ENCODE assay signal across 7 cellular contexts in the genomic region with DNA sequence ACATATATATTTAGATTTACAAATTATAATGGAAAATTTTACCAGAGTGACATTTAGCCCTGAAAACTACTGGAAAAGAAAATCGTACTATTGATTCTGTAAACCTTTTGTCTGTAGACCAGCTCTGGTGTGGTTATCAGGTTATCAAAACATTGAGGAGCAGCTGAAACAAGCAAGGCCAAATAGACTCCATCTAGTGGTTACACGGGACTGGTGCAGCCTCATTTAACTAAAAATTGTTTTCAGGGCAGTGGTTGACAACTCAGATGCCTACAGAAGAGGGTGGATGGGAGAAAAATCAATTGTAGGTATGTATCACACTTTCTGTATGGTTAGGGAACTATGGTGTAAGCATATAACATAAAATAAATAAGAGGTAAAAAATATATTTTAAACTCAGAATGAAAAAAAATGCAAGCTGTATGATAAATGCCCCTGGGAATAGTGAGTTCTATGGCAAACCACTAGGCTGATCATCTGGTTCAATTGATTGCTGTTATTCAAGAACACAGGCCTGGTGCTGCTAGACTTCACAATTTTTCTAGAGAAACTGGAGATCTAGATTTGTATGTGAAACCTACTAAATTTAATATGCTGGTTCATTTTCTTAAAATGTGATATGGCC. TPM values are rescaled to one million over a fixed set of nuclear protein-coding genes. Genes with fewer than 3 reads are reported as not detected.
A peak's percentile ranks its signal among the peaks of the same experiment; 100 is the strongest.
DNase-seq lines count a peak whose midpoint lies in the region; FAIRE-seq and TF ChIP-seq lines count a peak whose summit lies in the region.

No MANE protein-coding gene starts in this region.

- no peaks in the 10 kb centered on the region for H3K79me1 ChIP-seq in neuronal stem cell (ENCODE audit: low read depth, low read length)

- no peak overlapping the region for H2AK5ac ChIP-seq in neuronal stem cell (ENCODE audit: low read depth, low read length)

- H3K36me3 ChIP-seq in HEK293 (ENCODE audit: control insufficient read depth in 2 of 2, insufficient read depth in 1 of 2, low read length in 2 of 2) (no peaks in the 10 kb centered on the region), esophagus squamous epithelium (no peaks in the 10 kb centered on the region), neuronal stem cell (replicated peaks in 1 of 2; ENCODE audit: control insufficient read depth in 2 of 2, insufficient read depth in 2 of 2, low read length in 2 of 2) (no peaks in the 10 kb centered on the region)

- H3K4me3 ChIP-seq in HEK293 (ENCODE audit: low read depth, low read length) (no peak overlapping the region), LNCaP clone FGC (ENCODE audit: low read depth, low read length) (no peak overlapping the region), esophagus squamous epithelium (no peak overlapping the region), neuronal stem cell (ENCODE audit: low read length in 2 of 2) (no peak overlapping the region)

- DNase-seq in GM13976 (ENCODE audit: low spot score) (peak; percentile 40), LNCaP clone FGC (ENCODE audit: low read depth) (peak; percentile 35), RCC 7860 (ENCODE audit: low spot score) (peak; percentile 11), esophagus squamous epithelium (lab: John Stamatoyannopoulos, UW) (no peak), neuronal stem cell (ENCODE audit: low spot score) (peak; percentile 8)
- no peak for DNase-seq in NK-92 treated with Interleukin-12 subunit alpha and Interleukin-12 subunit beta, amount 100 ng/mL, for 24 hours (lab: John Stamatoyannopoulos, UW)

- H3K14ac ChIP-seq in neuronal stem cell (ENCODE audit: low read length), result no peak overlapping the region

- H3K9me3 ChIP-seq in HEK293 (ENCODE audit: control insufficient read depth, insufficient read depth, low read depth, low read length), result no peaks in the 10 kb centered on the region
- H3K9me3 ChIP-seq in esophagus squamous epithelium, result no peaks in the 10 kb centered on the region
- no peaks in the 10 kb centered on the region for H3K9me3 ChIP-seq in neuronal stem cell (replicated peaks in 1 of 2; ENCODE audit: control insufficient read depth in 2 of 2, insufficient read depth in 1 of 2, low read depth in 1 of 2, low read length in 2 of 2)

- no peak overlapping the region for H3K9ac ChIP-seq in neuronal stem cell (ENCODE audit: low read depth, low read length, poor library complexity)

- no peaks in the 10 kb centered on the region for H3K27me3 ChIP-seq in esophagus squamous epithelium
- H3K27me3 ChIP-seq in neuronal stem cell (ENCODE audit: control insufficient read depth in 3 of 3, insufficient read depth in 3 of 3, low read depth in 1 of 3, low read length in 3 of 3), result no peaks in the 10 kb centered on the region

- CTCF ChIA-PET in HEK293 (lab: Yijun Ruan, JAX), result interaction anchor here (0.5 to 1.9 kb wide), 17 partner anchors 9 to 1721 kb away, joined by 3 to 12 read pairs (median 4); no protein-coding TSS in a partner anchor

- in situ Hi-C loops in GM13976 (cut with MboI; ENCODE audit: low sequenced_read_pairs, unreplicated experiment), result no loop called here

- WGBS in esophagus squamous epithelium, 2 donors, result 10 to 15% methylated on average over 2 of the region's 2 CpGs
- WGBS in neuronal stem cell (ENCODE audit: extremely low coverage in 2 of 2, insufficient read length in 2 of 2, insufficient replicate concordance in 1 of 2), 2 donors, result no CpG with 5 or more reads among the region's 2 CpGs

- no peak overlapping the region for H4K91ac ChIP-seq in neuronal stem cell (ENCODE audit: low read depth, low read length, poor library complexity)

- no peak overlapping the region for H3K4me2 ChIP-seq in neuronal stem cell (ENCODE audit: insufficient read depth, low read length, poor library complexity, severe bottlenecking)

- no peak overlapping the region for H2BK120ac ChIP-seq in neuronal stem cell (ENCODE audit: low read depth, low read length)

- H3K18ac ChIP-seq in neuronal stem cell (ENCODE audit: low read length), result no peak overlapping the region

- TF ChIP-seq POLR2A in esophagus squamous epithelium (IDR thresholded peaks at IDR 0.05), result no peak

- H3K27ac ChIP-seq in HEK293 (ENCODE audit: extremely low read depth, low read depth, low read length), result no peak overlapping the region
- H3K27ac ChIP-seq in esophagus squamous epithelium, result no peak overlapping the region
- no peak overlapping the region for H3K27ac ChIP-seq in neuronal stem cell (replicated peaks; ENCODE audit: low read length)

- POLR2A ChIA-PET in HEK293 (lab: Yijun Ruan, JAX), result no interaction called here

- peak; percentile 76 for TF ChIP-seq CTCF in GM13976 (IDR thresholded peaks at IDR 0.05; ENCODE audit: borderline replicate concordance, control extremely low read depth, extremely low read depth, insufficient read depth, missing control alignments)
- peak; percentile 27; the same call in 1 of the 2 replicates for TF ChIP-seq CTCF in HEK293 (tag by site-specific recombination; IDR thresholded peaks at IDR 0.05)
- peak; percentile 88 for TF ChIP-seq CTCF in LNCaP clone FGC (IDR thresholded peaks at IDR 0.05; ENCODE audit: control insufficient read depth, extremely low read depth, insufficient read depth)
- peak in 5 of 6 experiments; percentile 35 to 56 (median 47) for TF ChIP-seq CTCF in esophagus squamous epithelium (IDR thresholded peaks at IDR 0.05)

- H3K4ac ChIP-seq in neuronal stem cell (ENCODE audit: low read length), result no peak overlapping the region

- no peak overlapping the region for H2BK12ac ChIP-seq in neuronal stem cell (ENCODE audit: low read length)

- H2AFZ ChIP-seq in neuronal stem cell (ENCODE audit: low read length), result no peak overlapping the region

- no peak overlapping the region for H4K8ac ChIP-seq in neuronal stem cell (ENCODE audit: low read depth, low read length)

- no peaks in the 10 kb centered on the region for H3K4me1 ChIP-seq in HEK293 (ENCODE audit: control insufficient read depth, insufficient read depth, low read length)
- H3K4me1 ChIP-seq in esophagus squamous epithelium, result no peaks in the 10 kb centered on the region
- no peaks in the 10 kb centered on the region for H3K4me1 ChIP-seq in neuronal stem cell (ENCODE audit: control insufficient read depth in 2 of 2, insufficient read depth in 1 of 2, low read depth in 1 of 2, low read length in 2 of 2)

- no peak overlapping the region for H3K23ac ChIP-seq in neuronal stem cell (ENCODE audit: low read depth, low read length, poor library complexity)

- intact Hi-C loops in esophagus squamous epithelium (cut with DNase I), result no loop called here

- H2BK15ac ChIP-seq in neuronal stem cell (ENCODE audit: low read length), result no peak overlapping the region

- FAIRE-seq in RCC 7860 (lab: Jason Lieb, UNC), result peak; percentile 38

- no peak overlapping the region for H2BK5ac ChIP-seq in neuronal stem cell (ENCODE audit: low read length)

TF ChIP-seq in HEK293, 187 proteins besides CTCF, POLR2A, EP300 and RAD21:
- peak; percentile 63; the same call in 1 of the 2 replicates for TF ChIP-seq ZNF660 (tag by site-specific recombination; IDR thresholded peaks at IDR 0.05)
- TF ChIP-seq ZNF561 (tag by site-specific recombination; IDR thresholded peaks at IDR 0.05; ENCODE audit: borderline replicate concordance), result no peak
- no peak for TF ChIP-seq ZBTB1 (tag by site-specific recombination; IDR thresholded peaks at IDR 0.05)
- peak; percentile 43; the same call in 1 of the 2 replicates for TF ChIP-seq ZNF610 (tag by site-specific recombination; IDR thresholded peaks at IDR 0.05; ENCODE audit: borderline replicate concordance)
- TF ChIP-seq, protein P1, sequence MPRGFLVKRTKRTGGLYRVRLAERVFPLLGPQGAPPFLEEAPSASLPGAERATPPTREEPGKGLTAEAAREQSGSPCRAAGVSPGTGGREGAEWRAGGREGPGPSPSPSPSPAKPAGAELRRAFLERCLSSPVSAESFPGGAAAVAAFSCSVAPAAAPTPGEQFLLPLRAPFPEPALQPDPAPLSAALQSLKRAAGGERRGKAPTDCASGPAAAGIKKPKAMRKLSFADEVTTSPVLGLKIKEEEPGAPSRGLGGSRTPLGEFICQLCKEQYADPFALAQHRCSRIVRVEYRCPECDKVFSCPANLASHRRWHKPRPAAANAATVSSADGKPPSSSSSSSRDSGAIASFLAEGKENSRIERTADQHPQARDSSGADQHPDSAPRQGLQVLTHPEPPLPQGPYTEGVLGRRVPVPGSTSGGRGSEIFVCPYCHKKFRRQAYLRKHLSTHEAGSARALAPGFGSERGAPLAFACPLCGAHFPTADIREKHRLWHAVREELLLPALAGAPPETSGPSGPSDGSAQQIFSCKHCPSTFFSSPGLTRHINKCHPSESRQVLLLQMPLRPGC (tag by site-specific recombination; IDR thresholded peaks at IDR 0.05), result no peak
- peak; percentile 50 for TF ChIP-seq ZNF654 (tag by site-specific recombination; IDR thresholded peaks at IDR 0.05; ENCODE audit: low read depth)
- no peak for TF ChIP-seq ZNF521 (tag by site-specific recombination; IDR thresholded peaks at IDR 0.05)
TF ChIP-seq in HEK293: peak in this region for 3.

RNA-seq across cellular contexts. Expression of a gene that starts 51.2 kb away (rescaled TPM):
- 1 to 10 TPM in 2 of 4 donors, under 1 TPM in 2; 0.35 to 7.4 (median 1.0) TPM for total RNA-seq in esophagus squamous epithelium
- polyA plus RNA-seq in neuronal stem cell (2013, experiment 1 of 2), result 11.7 TPM
- 12.0 TPM for polyA plus RNA-seq in neuronal stem cell (2013, experiment 2 of 2)

Comparison
In these comparisons a context has a peak if more than half of its experiments do, and no peak if none do; other contexts are left out.
1. DNase-seq: peak in GM13976 (single experiment), LNCaP clone FGC (single experiment), RCC 7860 (single experiment) and neuronal stem cell (single experiment); none in esophagus squamous epithelium (single experiment) and NK-92 treated with Interleukin-12 subunit alpha and Interleukin-12 subunit beta, amount 100 ng/mL, for 24 hours (single experiment).
2. CTCF ChIP-seq: peak in every context shown above with its lines; median percentile 88 in LNCaP clone FGC; 76 in GM13976; 47 in esophagus squamous epithelium; 27 in HEK293.